Comparison of ENCODE assay signal across 9 cellular contexts in genomic region chr11:45664376-45665205, GRCh38. TPM values are rescaled to one million over a fixed set of nuclear protein-coding genes. Genes with fewer than 3 reads are reported as not detected.
DNase-seq lines count a peak whose midpoint lies in the region; ATAC-seq and TF ChIP-seq lines count a peak whose summit lies in the region.
"Had no signal": no experiment of that assay in that cellular context is flagged by ENCODE, and none has a peak within 500 bp of the region (broad histone marks: within the 10 kb centered on the region; RNA-seq: fewer than 3 reads in every experiment).

No MANE protein-coding gene starts in this region.

- H3K9me2 ChIP-seq in PC-3 (replicated peaks; ENCODE audit: low read length): no peaks in the 10 kb centered on the region

- no peaks in the 10 kb centered on the region for H3K4me1 Mint-ChIP-seq in activated T-helper 1 cell treated with anti-CD3 and anti-CD28 coated beads, Interleukin-12 subunit alpha, Interleukin-12 subunit beta, Interleukin-2, Interleukin-4 antibody, amounts not matched to agents 30 ng/mL and 10 ng/mL and 1 ng/mL, durations not matched to agents 14 hours and 24 hours and 36 hours (ENCODE audit: low read depth)

- no TSS peak for BruUV-seq in PC-3 (replicated peaks; lab: Mats Ljungman, UMichigan)

- H2AFZ ChIP-seq in PC-3 (ENCODE audit: low read length) (no peak overlapping the region), neuron (ENCODE audit: low read depth, low read length) (peak overlapping the region; percentile 33)

- no peak overlapping the region for H3K27ac ChIP-seq in PC-3 (ENCODE audit: low read length)
- H3K27ac ChIP-seq: foreskin keratinocyte had no signal

- H3K36me3 Mint-ChIP-seq in activated T-helper 1 cell treated with anti-CD3 and anti-CD28 coated beads, Interleukin-12 subunit alpha, Interleukin-12 subunit beta, Interleukin-2, Interleukin-4 antibody, amounts not matched to agents 30 ng/mL and 10 ng/mL and 1 ng/mL, durations not matched to agents 14 hours and 24 hours and 36 hours (ENCODE audit: low read depth): no peaks in the 10 kb centered on the region

- H3K9ac ChIP-seq in PC-3 (ENCODE audit: low read length): no peak overlapping the region

- peak overlapping the region; percentile 46 for H3K4me3 ChIP-seq in BE2C (ENCODE audit: low read depth, low read length)
- H3K4me3 ChIP-seq in PC-3 (ENCODE audit: low read length): peak overlapping the region; percentile 32; the same call in 1 of the 2 replicates
- H3K4me3 ChIP-seq in fibroblast of villous mesenchyme (ENCODE audit: low read depth, low read length): peak overlapping the region; percentile 52
- H3K4me3 ChIP-seq in neuron (ENCODE audit: low read length): peak overlapping the region; percentile 29

- H3K9me3 ChIP-seq in BE2C (no peaks in the 10 kb centered on the region), PC-3 (ENCODE audit: low read length) (no peaks in the 10 kb centered on the region), neuron (ENCODE audit: low read length) (no peaks in the 10 kb centered on the region)

- H3K36me3 ChIP-seq in BE2C (no peaks in the 10 kb centered on the region), PC-3 (ENCODE audit: low read depth, low read length) (no peaks in the 10 kb centered on the region), neuron (ENCODE audit: insufficient read depth, low read length) (no peaks in the 10 kb centered on the region)

- TF ChIP-seq CTCF in BE2C (IDR thresholded peaks at IDR 0.05; ENCODE audit: low read depth, low read length): no peak
- TF ChIP-seq CTCF in PC-3 (conservative IDR thresholded peaks at IDR 0.05; ENCODE audit: low read depth, low read length): no peak
- TF ChIP-seq CTCF in fibroblast of villous mesenchyme (IDR thresholded peaks at IDR 0.05; ENCODE audit: insufficient read depth, low read depth, low read length): no peak

- no peaks in the 10 kb centered on the region for H3F3A ChIP-seq in PC-3 (ENCODE audit: low read length, unreplicated experiment)

- ATAC-seq in PC-3: no peak

- H3K4me3 Mint-ChIP-seq in activated T-helper 1 cell treated with anti-CD3 and anti-CD28 coated beads, Interleukin-12 subunit alpha, Interleukin-12 subunit beta, Interleukin-2, Interleukin-4 antibody, amounts not matched to agents 30 ng/mL and 10 ng/mL and 1 ng/mL, durations not matched to agents 14 hours and 24 hours and 36 hours: no peak overlapping the region

- no peak overlapping the region for H3K27ac Mint-ChIP-seq in activated T-helper 1 cell treated with anti-CD3 and anti-CD28 coated beads, Interleukin-12 subunit alpha, Interleukin-12 subunit beta, Interleukin-2, Interleukin-4 antibody, amounts not matched to agents 30 ng/mL and 10 ng/mL and 1 ng/mL, durations not matched to agents 14 hours and 24 hours and 36 hours

- H3K4me1 ChIP-seq in BE2C: peaks cover 9% of the 10 kb centered on the region; the same call in 1 of the 2 replicates
- H3K4me1 ChIP-seq in PC-3 (ENCODE audit: insufficient read depth, low read length): no peaks in the 10 kb centered on the region
- H3K4me1 ChIP-seq in neuron (ENCODE audit: insufficient read depth, low read length): peaks cover 28% of the 10 kb centered on the region
- H3K4me1 ChIP-seq: foreskin keratinocyte had no signal

- POLR2A ChIA-PET in PC-3 (lab: Charles Lee; ENCODE audit: unreplicated experiment): no interaction called here

- intact Hi-C loops in PC-3 (cut with micrococcal nuclease): no loop called here
- intact Hi-C loops in activated T-helper 1 cell treated with anti-CD3 and anti-CD28 coated beads, Interleukin-12 subunit alpha, Interleukin-12 subunit beta, Interleukin-2, Interleukin-4 antibody, amounts not matched to agents 30 ng/mL and 10 ng/mL and 1 ng/mL, durations not matched to agents 14 hours and 24 hours and 36 hours (cut with micrococcal nuclease): no loop called here

- H3K27me3 ChIP-seq in BE2C (peaks cover 9% of the 10 kb centered on the region), PC-3 (ENCODE audit: low read length) (peaks cover 89% of the 10 kb centered on the region), neuron (ENCODE audit: insufficient read depth, low read length) (peaks cover 81% of the 10 kb centered on the region)

- CTCF ChIA-PET in PC-3 (lab: Charles Lee): no interaction called here

- H4K20me1 ChIP-seq in PC-3 (ENCODE audit: low read length): no peaks in the 10 kb centered on the region

- H3K4me2 ChIP-seq in PC-3 (ENCODE audit: low read length): peak overlapping the region; percentile 31; the same call in 1 of the 2 replicates

- H3K79me2 ChIP-seq in PC-3 (ENCODE audit: low read length): no peaks in the 10 kb centered on the region

- DNase-seq in BE2C (no peak), PC-3 (no peak), fibroblast of villous mesenchyme (ENCODE audit: low read depth) (no peak), DMS153 treated with DMSO at 0.1 percent for 48 hours (lab: John Stamatoyannopoulos, UW; ENCODE audit: unreplicated experiment) (no peak), NCI-H2107 treated with DMSO at 0.1 percent for 48 hours (lab: John Stamatoyannopoulos, UW; ENCODE audit: unreplicated experiment) (no peak), HK-2 (ENCODE audit: unreplicated experiment) (no peak)
- DNase-seq in activated T-helper 1 cell treated with anti-CD3 and anti-CD28 coated beads, Interleukin-12 subunit alpha, Interleukin-12 subunit beta, Interleukin-2, Interleukin-4 antibody, amounts not matched to agents 30 ng/mL and 10 ng/mL and 1 ng/mL, durations not matched to agents 14 hours and 24 hours and 36 hours (ENCODE audit: low spot score): no peak
- DNase-seq: foreskin keratinocyte had no signal

- no peaks in the 10 kb centered on the region for H3K9me3 Mint-ChIP-seq in activated T-helper 1 cell treated with anti-CD3 and anti-CD28 coated beads, Interleukin-12 subunit alpha, Interleukin-12 subunit beta, Interleukin-2, Interleukin-4 antibody, amounts not matched to agents 30 ng/mL and 10 ng/mL and 1 ng/mL, durations not matched to agents 14 hours and 24 hours and 36 hours

- peaks cover 64% of the 10 kb centered on the region for H3K27me3 Mint-ChIP-seq in activated T-helper 1 cell treated with anti-CD3 and anti-CD28 coated beads, Interleukin-12 subunit alpha, Interleukin-12 subunit beta, Interleukin-2, Interleukin-4 antibody, amounts not matched to agents 30 ng/mL and 10 ng/mL and 1 ng/mL, durations not matched to agents 14 hours and 24 hours and 36 hours (ENCODE audit: insufficient read depth)

RNA-seq across cellular contexts. Expression of gene CHST1, which starts 0.8 kb away (rescaled TPM):
- 5.3 TPM for polyA plus RNA-seq in BE2C (2012; ENCODE audit: insufficient read depth, insufficient read length, low read depth)
- total RNA-seq in PC-3 (2014; rRNA removed): not detected in 2 replicates
- total RNA-seq in fibroblast of villous mesenchyme: 0.43 and 0.97 TPM in 2 replicates
- 0.17 and 0.23 TPM in 2 replicates for total RNA-seq in activated T-helper 1 cell treated with anti-CD3 and anti-CD28 coated beads, Interleukin-12 subunit alpha, Interleukin-12 subunit beta, Interleukin-2, Interleukin-4 antibody, amounts not matched to agents 30 ng/mL and 10 ng/mL and 1 ng/mL, durations not matched to agents 14 hours and 24 hours and 36 hours
- total RNA-seq: foreskin keratinocyte had no signal
- polyA plus RNA-seq: foreskin keratinocyte had no signal
